ENCODE assay signal across 22 cellular contexts in the genomic region with DNA sequence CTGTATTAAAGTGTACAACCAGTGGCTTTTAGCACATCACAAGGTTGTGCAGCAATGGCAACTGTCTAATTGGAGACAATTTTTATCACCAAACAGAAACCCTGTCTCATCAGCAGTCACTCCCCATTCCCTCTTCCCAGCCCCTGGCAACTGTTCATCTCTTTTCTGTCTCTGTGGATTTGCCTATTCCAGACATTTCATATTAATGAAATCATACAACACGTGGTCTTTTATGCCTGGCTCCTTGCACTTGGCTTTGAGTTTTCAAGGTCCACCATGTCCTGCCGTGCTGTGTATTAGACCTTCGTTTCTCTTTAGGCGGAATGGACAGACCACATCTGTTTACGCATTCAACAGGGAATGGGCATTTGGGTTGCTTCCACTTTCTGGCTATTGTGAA. TPM values are rescaled to one million over a fixed set of nuclear protein-coding genes. Genes with fewer than 3 reads are reported as not detected.
"Had no signal": no experiment of that assay in that cellular context is flagged by ENCODE, and none has a peak within 500 bp of the region (broad histone marks: within the 10 kb centered on the region; RNA-seq: fewer than 3 reads in every experiment).

No MANE protein-coding gene starts in this region.

- H3K9me3 ChIP-seq: gastrocnemius medialis, heart right ventricle, mucosa of descending colon, suprapubic skin had no signal

- H3K36me3 ChIP-seq: gastrocnemius medialis, heart right ventricle, suprapubic skin had no signal

- H3K4me3 Mint-ChIP-seq: activated CD4-positive, alpha-beta T cell treated with anti-CD3 and anti-CD28 coated beads, Interleukin-2, amount 10 ng/mL, durations not matched to agents 24 days and 14 days; activated naive CD8-positive, alpha-beta T cell treated with anti-CD3 and anti-CD28 coated beads, Interleukin-2, amount 10 ng/mL, durations not matched to agents 7 days and 5 days; naive thymus-derived CD8-positive, alpha-beta T cell; type B pancreatic cell had no signal

- H3K9me3 Mint-ChIP-seq: activated CD4-positive, alpha-beta T cell treated with anti-CD3 and anti-CD28 coated beads, Interleukin-2, amount 10 ng/mL, durations not matched to agents 24 days and 14 days; activated naive CD8-positive, alpha-beta T cell treated with anti-CD3 and anti-CD28 coated beads, Interleukin-2, amount 10 ng/mL, durations not matched to agents 7 days and 5 days; type B pancreatic cell had no signal

- H3K36me3 Mint-ChIP-seq: activated naive CD8-positive, alpha-beta T cell treated with anti-CD3 and anti-CD28 coated beads, Interleukin-2, amount 10 ng/mL, durations not matched to agents 7 days and 5 days; naive thymus-derived CD8-positive, alpha-beta T cell; type B pancreatic cell had no signal

- ATAC-seq: heart right ventricle; mucosa of descending colon; naive thymus-derived CD8-positive, alpha-beta T cell; stimulated activated naive CD8-positive, alpha-beta T cell treated with anti-CD3 and anti-CD28 coated beads, Interleukin-15, Interleukin-2, amounts not matched to agents 100 U/mL and 50 U/mL, for 24 hours had no signal

- DNase-seq: activated CD4-positive, alpha-beta T cell treated with anti-CD3 and anti-CD28 coated beads, Interleukin-2, amount 10 ng/mL, durations not matched to agents 24 days and 14 days; activated CD4-positive, CD25-positive, alpha-beta regulatory T cell; activated naive CD4-positive, alpha-beta T cell; activated naive CD8-positive, alpha-beta T cell treated with anti-CD3 and anti-CD28 coated beads, Interleukin-2, amount 10 ng/mL, durations not matched to agents 7 days and 5 days; activated T-cell treated with anti-CD3 and anti-CD28 coated beads for 4 hours; cortex of kidney; effector CD4-positive, alpha-beta T cell; gastrocnemius medialis; heart right ventricle; left cardiac atrium; mucosa of descending colon; stimulated activated CD4-positive, alpha-beta T cell treated with anti-CD3 and anti-CD28 coated beads, Interleukin-4, amount 100 ng/mL, for 24 hours; stimulated activated CD8-positive, alpha-beta memory T cell treated with anti-CD3 and anti-CD28 coated beads, Interleukin-4, amount 100 ng/mL, for 48 hours; stimulated activated naive CD8-positive, alpha-beta T cell treated with anti-CD3 and anti-CD28 coated beads, Interleukin-15, Interleukin-2, amounts not matched to agents 100 U/mL and 50 U/mL, for 24 hours had no signal

- H3K4me1 Mint-ChIP-seq: activated CD4-positive, alpha-beta T cell treated with anti-CD3 and anti-CD28 coated beads, Interleukin-2, amount 10 ng/mL, durations not matched to agents 24 days and 14 days; activated naive CD8-positive, alpha-beta T cell treated with anti-CD3 and anti-CD28 coated beads, Interleukin-2, amount 10 ng/mL, durations not matched to agents 7 days and 5 days had no signal

- H3K27ac ChIP-seq: gastrocnemius medialis, heart right ventricle, parathyroid adenoma, suprapubic skin had no signal

- H3K4me1 ChIP-seq: gastrocnemius medialis, heart right ventricle, parathyroid adenoma, suprapubic skin had no signal

- H3K27ac Mint-ChIP-seq: activated CD4-positive, alpha-beta T cell treated with anti-CD3 and anti-CD28 coated beads, Interleukin-2, amount 10 ng/mL, durations not matched to agents 24 days and 14 days; activated naive CD8-positive, alpha-beta T cell treated with anti-CD3 and anti-CD28 coated beads, Interleukin-2, amount 10 ng/mL, durations not matched to agents 7 days and 5 days; naive thymus-derived CD8-positive, alpha-beta T cell; type B pancreatic cell had no signal

- H3K4me3 ChIP-seq: gastrocnemius medialis, heart right ventricle, mucosa of descending colon, suprapubic skin had no signal

RNA-seq across cellular contexts. Expression of a gene that starts 30.3 kb away (rescaled TPM):
- total RNA-seq: activated CD4-positive, alpha-beta T cell treated with anti-CD3 and anti-CD28 coated beads, Interleukin-2, amount 10 ng/mL, durations not matched to agents 24 days and 14 days; activated CD8-positive, alpha-beta memory T cell treated with anti-CD3 and anti-CD28 coated beads for 36 hours; activated naive CD8-positive, alpha-beta T cell treated with anti-CD3 and anti-CD28 coated beads, Interleukin-2, amount 10 ng/mL, durations not matched to agents 7 days and 5 days; gastrocnemius medialis; heart right ventricle; left cardiac atrium; lung microvascular endothelial cell; skeletal muscle tissue; T-helper 2 cell treated with Interferon-gamma antibody and Interleukin-4, amounts not matched to agents 100 ng/mL and 5 ng/mL, for 36 hours had no signal
- polyA plus RNA-seq: heart right ventricle; naive thymus-derived CD8-positive, alpha-beta T cell had no signal
